In the genomic region with DNA sequence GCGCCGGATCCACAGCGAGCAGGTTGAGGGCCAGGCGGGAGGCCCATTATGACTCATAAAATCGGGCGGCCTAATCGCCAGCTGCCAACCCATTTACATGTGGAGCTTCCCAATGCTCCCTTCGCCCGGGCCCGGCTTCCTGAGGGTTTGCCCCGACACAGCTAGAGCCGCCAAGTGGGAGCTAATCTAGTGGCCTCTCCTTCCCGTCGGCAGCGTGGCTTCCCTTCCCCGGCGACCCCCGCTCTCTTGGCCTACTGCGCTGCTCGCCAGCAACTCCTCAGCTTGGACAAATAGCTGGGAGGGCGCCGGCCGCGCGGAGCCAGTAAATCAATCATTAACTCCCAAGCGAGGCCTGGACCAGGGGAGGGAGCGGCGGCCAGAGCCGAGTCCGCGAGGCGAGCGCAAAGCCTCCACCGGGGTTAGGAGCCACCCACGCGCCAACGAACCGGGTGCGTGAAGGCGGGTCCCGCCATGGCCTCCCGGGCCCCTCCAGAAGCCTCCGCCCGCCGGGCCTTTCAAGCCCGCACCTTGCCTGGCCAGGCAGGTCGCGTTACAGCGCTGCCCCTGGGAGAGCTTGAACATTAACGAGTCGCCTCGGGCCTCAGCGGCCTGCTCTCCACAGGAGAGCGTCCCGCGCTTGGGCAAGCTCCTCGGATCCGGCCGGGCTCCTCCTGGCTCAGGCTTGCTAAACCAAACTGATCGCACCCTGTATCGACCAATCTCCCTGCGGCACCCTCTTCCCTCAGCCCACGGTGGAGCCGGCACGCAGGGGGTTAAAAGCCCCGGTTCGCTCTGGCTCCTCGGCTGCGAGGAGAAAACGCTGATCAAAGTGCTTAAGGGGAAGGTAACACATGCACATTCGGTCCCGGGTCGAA, we compare ENCODE assay signal across 1 cellular context.
TF ChIP-seq lines count a peak whose summit lies in the region.

No MANE protein-coding gene starts in this region.

TF ChIP-seq in HEK293, 187 proteins besides CTCF, POLR2A, EP300 and RAD21 (continued from another document and continues in another):
- TF ChIP-seq ZNF843 (tag by site-specific recombination; IDR thresholded peaks at IDR 0.05) (peak; percentile 25; the same call in 1 of the 2 replicates), ZNF585B (tag by site-specific recombination; IDR thresholded peaks at IDR 0.05) (no peak), ZBTB1 (tag by site-specific recombination; IDR thresholded peaks at IDR 0.05) (0 out of 2 replicates have a peak, but pooled peaks have one; percentile 30), ZNF701 (tag by site-specific recombination; IDR thresholded peaks at IDR 0.05) (no peak), ZNF624 (tag by site-specific recombination; IDR thresholded peaks at IDR 0.05) (no peak), YY1 (tag by site-specific recombination; IDR thresholded peaks at IDR 0.05) (no peak), ZNF777 (tag by site-specific recombination; IDR thresholded peaks at IDR 0.05; ENCODE audit: borderline replicate concordance) (no peak), ZNF324 (tag by site-specific recombination; IDR thresholded peaks at IDR 0.05) (no peak), IKZF3 (tag by site-specific recombination; IDR thresholded peaks at IDR 0.05) (peak; percentile 88), SCRT2 (tag by site-specific recombination; IDR thresholded peaks at IDR 0.05) (no peak), SCRT1 (tag by site-specific recombination; IDR thresholded peaks at IDR 0.05; ENCODE audit: borderline replicate concordance) (no peak), ZNF623 (tag by site-specific recombination; IDR thresholded peaks at IDR 0.05) (no peak; the same call in 1 of the 2 replicates), ZNF202 (tag by site-specific recombination; IDR thresholded peaks at IDR 0.05; ENCODE audit: borderline replicate concordance) (no peak), ZNF501 (tag by site-specific recombination; IDR thresholded peaks at IDR 0.05) (0 out of 2 replicates have a peak, but pooled peaks have one; percentile 36), ZSCAN30 (tag by site-specific recombination; IDR thresholded peaks at IDR 0.05) (peak; percentile 59), ZNF610 (tag by site-specific recombination; IDR thresholded peaks at IDR 0.05; ENCODE audit: borderline replicate concordance) (no peak), KLF10 (tag by site-specific recombination; IDR thresholded peaks at IDR 0.05) (no peak), ZNF114 (tag by site-specific recombination; IDR thresholded peaks at IDR 0.05) (no peak), GLIS1 (tag by site-specific recombination; IDR thresholded peaks at IDR 0.05) (peak; percentile 63), ZFP41 (tag by site-specific recombination; IDR thresholded peaks at IDR 0.05; ENCODE audit: borderline replicate concordance) (no peak), KLF16 (tag by site-specific recombination; IDR thresholded peaks at IDR 0.05) (no peak)
- TF ChIP-seq, protein P1, sequence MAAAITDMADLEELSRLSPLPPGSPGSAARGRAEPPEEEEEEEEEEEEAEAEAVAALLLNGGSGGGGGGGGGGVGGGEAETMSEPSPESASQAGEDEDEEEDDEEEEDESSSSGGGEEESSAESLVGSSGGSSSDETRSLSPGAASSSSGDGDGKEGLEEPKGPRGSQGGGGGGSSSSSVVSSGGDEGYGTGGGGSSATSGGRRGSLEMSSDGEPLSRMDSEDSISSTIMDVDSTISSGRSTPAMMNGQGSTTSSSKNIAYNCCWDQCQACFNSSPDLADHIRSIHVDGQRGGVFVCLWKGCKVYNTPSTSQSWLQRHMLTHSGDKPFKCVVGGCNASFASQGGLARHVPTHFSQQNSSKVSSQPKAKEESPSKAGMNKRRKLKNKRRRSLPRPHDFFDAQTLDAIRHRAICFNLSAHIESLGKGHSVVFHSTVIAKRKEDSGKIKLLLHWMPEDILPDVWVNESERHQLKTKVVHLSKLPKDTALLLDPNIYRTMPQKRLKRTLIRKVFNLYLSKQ (tag by site-specific recombination; IDR thresholded peaks at IDR 0.05; ENCODE audit: borderline replicate concordance): no peak
- TF ChIP-seq, protein P2, sequence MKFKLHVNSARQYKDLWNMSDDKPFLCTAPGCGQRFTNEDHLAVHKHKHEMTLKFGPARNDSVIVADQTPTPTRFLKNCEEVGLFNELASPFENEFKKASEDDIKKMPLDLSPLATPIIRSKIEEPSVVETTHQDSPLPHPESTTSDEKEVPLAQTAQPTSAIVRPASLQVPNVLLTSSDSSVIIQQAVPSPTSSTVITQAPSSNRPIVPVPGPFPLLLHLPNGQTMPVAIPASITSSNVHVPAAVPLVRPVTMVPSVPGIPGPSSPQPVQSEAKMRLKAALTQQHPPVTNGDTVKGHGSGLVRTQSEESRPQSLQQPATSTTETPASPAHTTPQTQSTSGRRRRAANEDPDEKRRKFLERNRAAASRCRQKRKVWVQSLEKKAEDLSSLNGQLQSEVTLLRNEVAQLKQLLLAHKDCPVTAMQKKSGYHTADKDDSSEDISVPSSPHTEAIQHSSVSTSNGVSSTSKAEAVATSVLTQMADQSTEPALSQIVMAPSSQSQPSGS (tag by site-specific recombination; IDR thresholded peaks at IDR 0.05; ENCODE audit: low read depth): no peak
- TF ChIP-seq, protein P3, sequence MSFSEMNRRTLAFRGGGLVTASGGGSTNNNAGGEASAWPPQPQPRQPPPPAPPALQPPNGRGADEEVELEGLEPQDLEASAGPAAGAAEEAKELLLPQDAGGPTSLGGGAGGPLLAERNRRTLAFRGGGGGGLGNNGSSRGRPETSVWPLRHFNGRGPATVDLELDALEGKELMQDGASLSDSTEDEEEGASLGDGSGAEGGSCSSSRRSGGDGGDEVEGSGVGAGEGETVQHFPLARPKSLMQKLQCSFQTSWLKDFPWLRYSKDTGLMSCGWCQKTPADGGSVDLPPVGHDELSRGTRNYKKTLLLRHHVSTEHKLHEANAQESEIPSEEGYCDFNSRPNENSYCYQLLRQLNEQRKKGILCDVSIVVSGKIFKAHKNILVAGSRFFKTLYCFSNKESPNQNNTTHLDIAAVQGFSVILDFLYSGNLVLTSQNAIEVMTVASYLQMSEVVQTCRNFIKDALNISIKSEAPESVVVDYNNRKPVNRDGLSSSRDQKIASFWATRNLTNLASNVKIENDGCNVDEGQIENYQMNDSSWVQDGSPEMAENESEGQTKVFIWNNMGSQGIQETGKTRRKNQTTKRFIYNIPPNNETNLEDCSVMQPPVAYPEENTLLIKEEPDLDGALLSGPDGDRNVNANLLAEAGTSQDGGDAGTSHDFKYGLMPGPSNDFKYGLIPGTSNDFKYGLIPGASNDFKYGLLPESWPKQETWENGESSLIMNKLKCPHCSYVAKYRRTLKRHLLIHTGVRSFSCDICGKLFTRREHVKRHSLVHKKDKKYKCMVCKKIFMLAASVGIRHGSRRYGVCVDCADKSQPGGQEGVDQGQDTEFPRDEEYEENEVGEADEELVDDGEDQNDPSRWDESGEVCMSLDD (tag by site-specific recombination; IDR thresholded peaks at IDR 0.05): peak; percentile 26; the same call in 1 of the 2 replicates
- TF ChIP-seq, protein P4, sequence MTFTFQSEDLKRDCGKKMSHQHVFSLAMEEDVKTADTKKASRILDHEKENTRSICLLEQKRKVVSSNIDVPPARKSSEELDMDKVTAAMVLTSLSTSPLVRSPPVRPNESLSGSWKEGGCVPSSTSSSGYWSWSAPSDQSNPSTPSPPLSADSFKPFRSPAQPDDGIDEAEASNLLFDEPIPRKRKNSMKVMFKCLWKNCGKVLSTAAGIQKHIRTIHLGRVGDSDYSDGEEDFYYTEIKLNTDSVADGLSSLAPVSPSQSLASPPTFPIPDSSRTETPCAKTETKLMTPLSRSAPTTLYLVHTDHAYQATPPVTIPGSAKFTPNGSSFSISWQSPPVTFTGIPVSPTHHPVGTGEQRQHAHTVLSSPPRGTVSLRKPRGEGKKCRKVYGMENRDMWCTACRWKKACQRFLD (tag by site-specific recombination; IDR thresholded peaks at IDR 0.05): no peak
- TF ChIP-seq, protein P5, sequence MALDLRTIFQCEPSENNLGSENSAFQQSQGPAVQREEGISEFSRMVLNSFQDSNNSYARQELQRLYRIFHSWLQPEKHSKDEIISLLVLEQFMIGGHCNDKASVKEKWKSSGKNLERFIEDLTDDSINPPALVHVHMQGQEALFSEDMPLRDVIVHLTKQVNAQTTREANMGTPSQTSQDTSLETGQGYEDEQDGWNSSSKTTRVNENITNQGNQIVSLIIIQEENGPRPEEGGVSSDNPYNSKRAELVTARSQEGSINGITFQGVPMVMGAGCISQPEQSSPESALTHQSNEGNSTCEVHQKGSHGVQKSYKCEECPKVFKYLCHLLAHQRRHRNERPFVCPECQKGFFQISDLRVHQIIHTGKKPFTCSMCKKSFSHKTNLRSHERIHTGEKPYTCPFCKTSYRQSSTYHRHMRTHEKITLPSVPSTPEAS (tag by site-specific recombination; IDR thresholded peaks at IDR 0.05): no peak
- TF ChIP-seq, protein P6, sequence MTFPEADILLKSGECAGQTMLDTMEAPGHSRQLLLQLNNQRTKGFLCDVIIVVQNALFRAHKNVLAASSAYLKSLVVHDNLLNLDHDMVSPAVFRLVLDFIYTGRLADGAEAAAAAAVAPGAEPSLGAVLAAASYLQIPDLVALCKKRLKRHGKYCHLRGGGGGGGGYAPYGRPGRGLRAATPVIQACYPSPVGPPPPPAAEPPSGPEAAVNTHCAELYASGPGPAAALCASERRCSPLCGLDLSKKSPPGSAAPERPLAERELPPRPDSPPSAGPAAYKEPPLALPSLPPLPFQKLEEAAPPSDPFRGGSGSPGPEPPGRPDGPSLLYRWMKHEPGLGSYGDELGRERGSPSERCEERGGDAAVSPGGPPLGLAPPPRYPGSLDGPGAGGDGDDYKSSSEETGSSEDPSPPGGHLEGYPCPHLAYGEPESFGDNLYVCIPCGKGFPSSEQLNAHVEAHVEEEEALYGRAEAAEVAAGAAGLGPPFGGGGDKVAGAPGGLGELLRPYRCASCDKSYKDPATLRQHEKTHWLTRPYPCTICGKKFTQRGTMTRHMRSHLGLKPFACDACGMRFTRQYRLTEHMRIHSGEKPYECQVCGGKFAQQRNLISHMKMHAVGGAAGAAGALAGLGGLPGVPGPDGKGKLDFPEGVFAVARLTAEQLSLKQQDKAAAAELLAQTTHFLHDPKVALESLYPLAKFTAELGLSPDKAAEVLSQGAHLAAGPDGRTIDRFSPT (tag by site-specific recombination; IDR thresholded peaks at IDR 0.05): peak; percentile 42; the same call in 1 of the 2 replicates
- TF ChIP-seq, protein P7, sequence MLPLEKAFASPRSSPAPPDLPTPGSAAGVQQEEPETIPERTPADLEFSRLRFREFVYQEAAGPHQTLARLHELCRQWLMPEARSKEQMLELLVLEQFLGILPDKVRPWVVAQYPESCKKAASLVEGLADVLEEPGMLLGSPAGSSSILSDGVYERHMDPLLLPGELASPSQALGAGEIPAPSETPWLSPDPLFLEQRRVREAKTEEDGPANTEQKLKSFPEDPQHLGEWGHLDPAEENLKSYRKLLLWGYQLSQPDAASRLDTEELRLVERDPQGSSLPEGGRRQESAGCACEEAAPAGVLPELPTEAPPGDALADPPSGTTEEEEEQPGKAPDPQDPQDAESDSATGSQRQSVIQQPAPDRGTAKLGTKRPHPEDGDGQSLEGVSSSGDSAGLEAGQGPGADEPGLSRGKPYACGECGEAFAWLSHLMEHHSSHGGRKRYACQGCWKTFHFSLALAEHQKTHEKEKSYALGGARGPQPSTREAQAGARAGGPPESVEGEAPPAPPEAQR (tag by site-specific recombination; IDR thresholded peaks at IDR 0.05): no peak
- TF ChIP-seq, protein P8, sequence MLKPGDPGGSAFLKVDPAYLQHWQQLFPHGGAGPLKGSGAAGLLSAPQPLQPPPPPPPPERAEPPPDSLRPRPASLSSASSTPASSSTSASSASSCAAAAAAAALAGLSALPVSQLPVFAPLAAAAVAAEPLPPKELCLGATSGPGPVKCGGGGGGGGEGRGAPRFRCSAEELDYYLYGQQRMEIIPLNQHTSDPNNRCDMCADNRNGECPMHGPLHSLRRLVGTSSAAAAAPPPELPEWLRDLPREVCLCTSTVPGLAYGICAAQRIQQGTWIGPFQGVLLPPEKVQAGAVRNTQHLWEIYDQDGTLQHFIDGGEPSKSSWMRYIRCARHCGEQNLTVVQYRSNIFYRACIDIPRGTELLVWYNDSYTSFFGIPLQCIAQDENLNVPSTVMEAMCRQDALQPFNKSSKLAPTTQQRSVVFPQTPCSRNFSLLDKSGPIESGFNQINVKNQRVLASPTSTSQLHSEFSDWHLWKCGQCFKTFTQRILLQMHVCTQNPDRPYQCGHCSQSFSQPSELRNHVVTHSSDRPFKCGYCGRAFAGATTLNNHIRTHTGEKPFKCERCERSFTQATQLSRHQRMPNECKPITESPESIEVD (tag by site-specific recombination; IDR thresholded peaks at IDR 0.05): no peak
- TF ChIP-seq, protein P9, sequence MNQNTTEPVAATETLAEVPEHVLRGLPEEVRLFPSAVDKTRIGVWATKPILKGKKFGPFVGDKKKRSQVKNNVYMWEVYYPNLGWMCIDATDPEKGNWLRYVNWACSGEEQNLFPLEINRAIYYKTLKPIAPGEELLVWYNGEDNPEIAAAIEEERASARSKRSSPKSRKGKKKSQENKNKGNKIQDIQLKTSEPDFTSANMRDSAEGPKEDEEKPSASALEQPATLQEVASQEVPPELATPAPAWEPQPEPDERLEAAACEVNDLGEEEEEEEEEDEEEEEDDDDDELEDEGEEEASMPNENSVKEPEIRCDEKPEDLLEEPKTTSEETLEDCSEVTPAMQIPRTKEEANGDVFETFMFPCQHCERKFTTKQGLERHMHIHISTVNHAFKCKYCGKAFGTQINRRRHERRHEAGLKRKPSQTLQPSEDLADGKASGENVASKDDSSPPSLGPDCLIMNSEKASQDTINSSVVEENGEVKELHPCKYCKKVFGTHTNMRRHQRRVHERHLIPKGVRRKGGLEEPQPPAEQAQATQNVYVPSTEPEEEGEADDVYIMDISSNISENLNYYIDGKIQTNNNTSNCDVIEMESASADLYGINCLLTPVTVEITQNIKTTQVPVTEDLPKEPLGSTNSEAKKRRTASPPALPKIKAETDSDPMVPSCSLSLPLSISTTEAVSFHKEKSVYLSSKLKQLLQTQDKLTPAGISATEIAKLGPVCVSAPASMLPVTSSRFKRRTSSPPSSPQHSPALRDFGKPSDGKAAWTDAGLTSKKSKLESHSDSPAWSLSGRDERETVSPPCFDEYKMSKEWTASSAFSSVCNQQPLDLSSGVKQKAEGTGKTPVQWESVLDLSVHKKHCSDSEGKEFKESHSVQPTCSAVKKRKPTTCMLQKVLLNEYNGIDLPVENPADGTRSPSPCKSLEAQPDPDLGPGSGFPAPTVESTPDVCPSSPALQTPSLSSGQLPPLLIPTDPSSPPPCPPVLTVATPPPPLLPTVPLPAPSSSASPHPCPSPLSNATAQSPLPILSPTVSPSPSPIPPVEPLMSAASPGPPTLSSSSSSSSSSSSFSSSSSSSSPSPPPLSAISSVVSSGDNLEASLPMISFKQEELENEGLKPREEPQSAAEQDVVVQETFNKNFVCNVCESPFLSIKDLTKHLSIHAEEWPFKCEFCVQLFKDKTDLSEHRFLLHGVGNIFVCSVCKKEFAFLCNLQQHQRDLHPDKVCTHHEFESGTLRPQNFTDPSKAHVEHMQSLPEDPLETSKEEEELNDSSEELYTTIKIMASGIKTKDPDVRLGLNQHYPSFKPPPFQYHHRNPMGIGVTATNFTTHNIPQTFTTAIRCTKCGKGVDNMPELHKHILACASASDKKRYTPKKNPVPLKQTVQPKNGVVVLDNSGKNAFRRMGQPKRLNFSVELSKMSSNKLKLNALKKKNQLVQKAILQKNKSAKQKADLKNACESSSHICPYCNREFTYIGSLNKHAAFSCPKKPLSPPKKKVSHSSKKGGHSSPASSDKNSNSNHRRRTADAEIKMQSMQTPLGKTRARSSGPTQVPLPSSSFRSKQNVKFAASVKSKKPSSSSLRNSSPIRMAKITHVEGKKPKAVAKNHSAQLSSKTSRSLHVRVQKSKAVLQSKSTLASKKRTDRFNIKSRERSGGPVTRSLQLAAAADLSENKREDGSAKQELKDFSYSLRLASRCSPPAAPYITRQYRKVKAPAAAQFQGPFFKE (tag by site-specific recombination; IDR thresholded peaks at IDR 0.05; ENCODE audit: borderline replicate concordance): no peak
